8 cellular contexts compared by ENCODE assay signal in genomic region chrX:40152173-40152705, GRCh38. TPM values are rescaled to one million over a fixed set of nuclear protein-coding genes. Genes with fewer than 3 reads are reported as not detected.
A peak's percentile ranks its signal among the peaks of the same experiment; 100 is the strongest.
DNase-seq lines count a peak whose midpoint lies in the region; ATAC-seq, FAIRE-seq and TF ChIP-seq lines count a peak whose summit lies in the region.

No MANE protein-coding gene starts in this region.

- TF ChIP-seq CTCF in BJ (IDR thresholded peaks at IDR 0.05; ENCODE audit: insufficient read depth, low read depth, low read length) (no peak), astrocyte (IDR thresholded peaks at IDR 0.05; ENCODE audit: insufficient read depth, low read depth, low read length) (no peak)

- peaks cover 11% of the 10 kb centered on the region for H3K27me3 Mint-ChIP-seq in astrocyte (ENCODE audit: low read depth, unreplicated experiment)

- DNase-seq in BJ (ENCODE audit: low read depth) (no peak), astrocyte (ENCODE audit: low read depth) (no peak), kidney tubule cell (ENCODE audit: low spot score) (peak; percentile 22), urothelium cell line (ENCODE audit: low spot score) (no peak)

- no peak for TF ChIP-seq EP300 in Ishikawa (IDR thresholded peaks at IDR 0.05; ENCODE audit: borderline replicate concordance)

- peak overlapping the region; percentile 66 for H2AFZ ChIP-seq in astrocyte (ENCODE audit: low read depth, low read length)

- peaks cover 7% of the 10 kb centered on the region for H3K4me1 ChIP-seq in astrocyte (ENCODE audit: insufficient read depth, low read length)
- peaks cover 36% of the 10 kb centered on the region for H3K4me1 ChIP-seq in stomach smooth muscle (ENCODE audit: control insufficient read depth, insufficient read depth, low read length)

- ATAC-seq in HG03039 (IDR thresholded peaks at IDR 0.05; ENCODE audit: unreplicated experiment), result no peak
- ATAC-seq in GM21737 (IDR thresholded peaks at IDR 0.05; ENCODE audit: unreplicated experiment), result no peak

- TF ChIP-seq RAD21 in Ishikawa (IDR thresholded peaks at IDR 0.05; ENCODE audit: low read depth), result no peak

- no peak for FAIRE-seq in astrocyte (lab: Jason Lieb, UNC)
- no peak for FAIRE-seq in urothelium cell line (lab: Jason Lieb, UNC)

- peaks cover 2% of the 10 kb centered on the region for H3K4me1 Mint-ChIP-seq in astrocyte (ENCODE audit: low read depth, unreplicated experiment)

- no peaks in the 10 kb centered on the region for H3K36me3 ChIP-seq in BJ (ENCODE audit: control insufficient read depth, insufficient read depth, low read length)
- no peaks in the 10 kb centered on the region for H3K36me3 ChIP-seq in astrocyte (ENCODE audit: insufficient read depth, low read length)
- no peaks in the 10 kb centered on the region for H3K36me3 ChIP-seq in stomach smooth muscle (ENCODE audit: control insufficient read depth in 2 of 2, insufficient read depth in 2 of 2, low read length in 2 of 2)

- H3K9me3 Mint-ChIP-seq in astrocyte (ENCODE audit: unreplicated experiment), result peaks cover 3% of the 10 kb centered on the region

- no peak overlapping the region for H3K27ac Mint-ChIP-seq in astrocyte (ENCODE audit: unreplicated experiment)

- no peak overlapping the region for H3K27ac ChIP-seq in astrocyte (ENCODE audit: low read depth, low read length)
- no peak overlapping the region for H3K27ac ChIP-seq in stomach smooth muscle (ENCODE audit: low read length)

- H3K4me3 ChIP-seq in BJ (ENCODE audit: low read depth, low read length), result peak overlapping the region; percentile 30
- no peak overlapping the region for H3K4me3 ChIP-seq in astrocyte (ENCODE audit: insufficient read depth, low read depth, low read length)
- H3K4me3 ChIP-seq in stomach smooth muscle (ENCODE audit: low read length in 2 of 2), result peak overlapping the region; percentile 17 to 70

- H3K36me3 Mint-ChIP-seq in astrocyte (ENCODE audit: low read depth, unreplicated experiment), result no peaks in the 10 kb centered on the region

- peak overlapping the region; percentile 84 for H3K4me2 ChIP-seq in astrocyte (ENCODE audit: low read length)

- no peaks in the 10 kb centered on the region for H4K20me1 ChIP-seq in astrocyte (ENCODE audit: insufficient read depth, low read length)

- no peaks in the 10 kb centered on the region for H3K79me2 ChIP-seq in astrocyte (ENCODE audit: insufficient read depth, low read length)

- H3K9ac ChIP-seq in astrocyte (ENCODE audit: low read length) (no peak overlapping the region), stomach smooth muscle (ENCODE audit: low read length in 2 of 2) (no peak overlapping the region)

- no peaks in the 10 kb centered on the region for H3K27me3 ChIP-seq in BJ (ENCODE audit: control insufficient read depth, insufficient read depth, low read length)
- H3K27me3 ChIP-seq in astrocyte (ENCODE audit: insufficient read depth, low read length), result no peaks in the 10 kb centered on the region
- peaks cover 0 to 29% of the 10 kb centered on the region in 2 donors for H3K27me3 ChIP-seq in stomach smooth muscle (ENCODE audit: control insufficient read depth in 1 of 2, insufficient read depth in 2 of 2, low read length in 2 of 2)

- CTCF ChIA-PET in BJ (lab: Yijun Ruan, JAX), result no interaction called here

- H3K9me3 ChIP-seq in astrocyte (ENCODE audit: insufficient read depth, low read depth, low read length) (no peaks in the 10 kb centered on the region), stomach smooth muscle (ENCODE audit: control insufficient read depth in 2 of 2, low read length in 2 of 2) (no peaks in the 10 kb centered on the region)

- H3K4me3 Mint-ChIP-seq in astrocyte (ENCODE audit: unreplicated experiment), result no peak overlapping the region

- POLR2A ChIA-PET in BJ (lab: Charles Lee), result no interaction called here

TF ChIP-seq in Ishikawa, 13 proteins besides CTCF, POLR2A, EP300 and RAD21:
- TF ChIP-seq, protein P1, sequence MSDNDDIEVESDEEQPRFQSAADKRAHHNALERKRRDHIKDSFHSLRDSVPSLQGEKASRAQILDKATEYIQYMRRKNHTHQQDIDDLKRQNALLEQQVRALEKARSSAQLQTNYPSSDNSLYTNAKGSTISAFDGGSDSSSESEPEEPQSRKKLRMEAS (IDR thresholded peaks at IDR 0.05), result peak; percentile 31; the same call in 1 of the 2 replicates
- TF ChIP-seq, protein P2, sequence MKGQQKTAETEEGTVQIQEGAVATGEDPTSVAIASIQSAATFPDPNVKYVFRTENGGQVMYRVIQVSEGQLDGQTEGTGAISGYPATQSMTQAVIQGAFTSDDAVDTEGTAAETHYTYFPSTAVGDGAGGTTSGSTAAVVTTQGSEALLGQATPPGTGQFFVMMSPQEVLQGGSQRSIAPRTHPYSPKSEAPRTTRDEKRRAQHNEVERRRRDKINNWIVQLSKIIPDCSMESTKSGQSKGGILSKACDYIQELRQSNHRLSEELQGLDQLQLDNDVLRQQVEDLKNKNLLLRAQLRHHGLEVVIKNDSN (IDR thresholded peaks at IDR 0.05), result no peak

RNA-seq across cellular contexts. Expression of gene BCOR, which starts 54.5 kb away (rescaled TPM):
- 5.6 TPM in 2 replicates for polyA plus RNA-seq in BJ (2011; rRNA removed)
- polyA minus RNA-seq in BJ (2011; rRNA and poly(A)+ RNA removed), result 10.2 and 16.9 TPM in 2 replicates
- 9.0 TPM in 2 replicates for total RNA-seq in astrocyte
